ENCODE assay signal across 10 cellular contexts in the genomic region with DNA sequence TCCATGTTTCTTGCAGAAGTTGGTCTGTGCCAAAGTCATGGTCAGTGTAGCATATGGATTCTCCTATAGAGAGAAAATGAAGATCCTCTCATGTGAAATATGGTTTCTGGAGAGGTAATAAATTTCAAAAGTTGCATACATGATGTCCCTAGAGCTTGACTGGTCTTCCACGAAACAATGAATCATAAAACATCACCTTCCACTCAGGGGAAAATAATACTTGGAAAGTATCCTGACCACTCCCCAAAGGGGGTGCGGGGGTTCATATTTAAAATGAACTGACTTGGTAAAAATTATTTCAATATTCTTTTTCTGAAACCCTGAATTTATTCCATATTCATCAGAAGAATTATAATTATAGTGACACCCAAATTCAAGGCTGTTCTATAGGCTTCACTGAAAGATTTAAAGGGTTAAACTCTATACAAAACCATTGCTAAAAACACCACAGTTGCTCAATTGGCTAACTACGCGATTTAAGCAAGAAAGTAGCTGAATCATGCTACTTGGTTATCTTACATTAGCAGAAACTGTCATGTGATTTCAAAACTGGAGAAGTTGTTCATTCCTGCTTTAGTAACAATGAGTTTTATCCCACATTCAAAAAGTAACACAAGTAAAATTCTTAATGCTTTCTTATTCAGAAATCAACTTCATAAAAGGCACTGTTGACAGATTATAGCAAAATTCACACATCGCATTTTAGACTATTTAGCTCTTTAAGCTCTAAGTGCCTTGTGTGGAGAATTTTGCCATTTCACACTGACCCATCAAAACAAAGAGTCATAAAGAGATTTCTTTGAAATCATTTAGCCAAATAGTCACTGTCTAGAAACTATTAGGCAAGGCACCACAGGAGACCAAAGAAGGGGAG. TPM values are rescaled to one million over a fixed set of nuclear protein-coding genes. Genes with fewer than 3 reads are reported as not detected.
DNase-seq lines count a peak whose midpoint lies in the region; ATAC-seq, FAIRE-seq and TF ChIP-seq lines count a peak whose summit lies in the region.
"Had no signal": no experiment of that assay in that cellular context is flagged by ENCODE, and none has a peak within 500 bp of the region (broad histone marks: within the 10 kb centered on the region; RNA-seq: fewer than 3 reads in every experiment).

No MANE protein-coding gene starts in this region.

- no peaks in the 10 kb centered on the region for H3K9me3 ChIP-seq in skeletal muscle satellite cell (replicated peaks; ENCODE audit: low read length)

- DNase-seq in SIG-M5 treated with dmso at 0.1 percent for 504 hours (lab: John Stamatoyannopoulos, UW; ENCODE audit: unreplicated experiment): peak; percentile 90
- peak; percentile 93 for DNase-seq in fibroblast of pulmonary artery (ENCODE audit: low read depth)
- DNase-seq in NCI-H1436 treated with DMSO at 0.1 percent for 48 hours (lab: John Stamatoyannopoulos, UW): no peak
- DNase-seq in NCI-H187 treated with DMSO at 0.1 percent for 48 hours (lab: John Stamatoyannopoulos, UW): no peak
- DNase-seq: activated naive CD4-positive, alpha-beta T cell treated with anti-CD3 and anti-CD28 coated beads, Interleukin-2, amount 50 U/mL, for 16 hours; NCI-H2081 treated with DMSO at 0.1 percent for 48 hours had no signal

- H3K4me2 ChIP-seq in skeletal muscle satellite cell (ENCODE audit: low read length): peak overlapping the region; percentile 8

- no peak overlapping the region for H3K4me3 ChIP-seq in fibroblast of pulmonary artery (replicated peaks; ENCODE audit: low read depth, low read length)
- no peak overlapping the region for H3K4me3 ChIP-seq in skeletal muscle satellite cell (ENCODE audit: low read length)

- H3K4me1 ChIP-seq in skeletal muscle satellite cell (ENCODE audit: control insufficient read depth, insufficient read depth, low read length): peaks cover 5% of the 10 kb centered on the region

- H3K36me3 ChIP-seq in skeletal muscle satellite cell (ENCODE audit: insufficient read depth, low read length): no peaks in the 10 kb centered on the region

- peak overlapping the region; percentile 36 for H3K9ac ChIP-seq in skeletal muscle satellite cell (ENCODE audit: low read depth, low read length)

- FAIRE-seq in G401.6 (lab: Jason Lieb, UNC): peak; percentile 42

- no peak for TF ChIP-seq CTCF in fibroblast of pulmonary artery (IDR thresholded peaks at IDR 0.05; ENCODE audit: low read length, missing control alignments)

- ATAC-seq in GM18520 (IDR thresholded peaks at IDR 0.05; ENCODE audit: unreplicated experiment) (no peak), HG02981 (IDR thresholded peaks at IDR 0.05; ENCODE audit: unreplicated experiment) (no peak)

- no peaks in the 10 kb centered on the region for H3K27me3 ChIP-seq in skeletal muscle satellite cell (ENCODE audit: control insufficient read depth, insufficient read depth, low read length)

RNA-seq across cellular contexts. Expression of a gene that starts 5.3 kb away (rescaled TPM):
- 45.6 and 60.1 TPM in 2 replicates for total RNA-seq in skeletal muscle satellite cell (2012; rRNA removed)

RNA-seq across cellular contexts. Expression of a gene that starts 30.0 kb away (rescaled TPM):
- not detected in 2 replicates for total RNA-seq in skeletal muscle satellite cell (2012; rRNA removed)

Comparison
In these comparisons a context has a peak if more than half of its experiments do, and no peak if none do; other contexts are left out.
1. DNase-seq: peak in SIG-M5 treated with dmso at 0.1 percent for 504 hours (single experiment) and fibroblast of pulmonary artery (single experiment); none in NCI-H1436 treated with DMSO at 0.1 percent for 48 hours (single experiment) and NCI-H187 treated with DMSO at 0.1 percent for 48 hours (single experiment).